ENCODE assay signal across 15 cellular contexts in genomic region chr16:71637398-71637797, GRCh38. TPM values are rescaled to one million over a fixed set of nuclear protein-coding genes. Genes with fewer than 3 reads are reported as not detected.
DNase-seq lines count a peak whose midpoint lies in the region; ATAC-seq and TF ChIP-seq lines count a peak whose summit lies in the region.
"Had no signal": no experiment of that assay in that cellular context is flagged by ENCODE, and none has a peak within 500 bp of the region (broad histone marks: within the 10 kb centered on the region; RNA-seq: fewer than 3 reads in every experiment).

No MANE protein-coding gene starts in this region.

- H3K27me3 Mint-ChIP-seq in activated T-helper 2 cell treated with anti-CD3 and anti-CD28 coated beads, Interferon-gamma antibody, Interleukin-2, Interleukin-4, amounts not matched to agents 10 μg/mL and 5 μg/mL and 100 μg/mL, durations not matched to agents 14 hours and 24 hours and 36 hours (ENCODE audit: low read depth): no peaks in the 10 kb centered on the region
- H3K27me3 Mint-ChIP-seq: activated B cell treated with CpG ODN at 0.5 μM for 24 hours had no signal

- H3K4me3 ChIP-seq in left ventricle myocardium inferior (no peak overlapping the region), right cardiac atrium (ENCODE audit: low read length) (no peak overlapping the region)
- H3K4me3 ChIP-seq: GM12878, thyroid gland had no signal

- 38% methylated on average over 3 of the region's 3 CpGs for WGBS in right cardiac atrium

- no peak for TF ChIP-seq CTCF in left ventricle myocardium inferior (IDR thresholded peaks at IDR 0.05; ENCODE audit: borderline replicate concordance)

- no peaks in the 10 kb centered on the region for H3K4me1 Mint-ChIP-seq in activated T-helper 2 cell treated with anti-CD3 and anti-CD28 coated beads, Interferon-gamma antibody, Interleukin-2, Interleukin-4, amounts not matched to agents 10 μg/mL and 5 μg/mL and 100 μg/mL, durations not matched to agents 14 hours and 24 hours and 36 hours (ENCODE audit: low read depth)
- H3K4me1 Mint-ChIP-seq: activated B cell treated with CpG ODN at 0.5 μM for 24 hours had no signal

- peak; percentile 37 for ATAC-seq in Right ventricle myocardium inferior
- ATAC-seq in right cardiac atrium: peak; percentile 67
- no peak for ATAC-seq in GM18505 (IDR thresholded peaks at IDR 0.05; ENCODE audit: unreplicated experiment)
- ATAC-seq: GM12878 had no signal

- peaks cover 4% of the 10 kb centered on the region for H3K36me3 ChIP-seq in left ventricle myocardium inferior

- no peaks in the 10 kb centered on the region for H3K36me3 Mint-ChIP-seq in activated T-helper 2 cell treated with anti-CD3 and anti-CD28 coated beads, Interferon-gamma antibody, Interleukin-2, Interleukin-4, amounts not matched to agents 10 μg/mL and 5 μg/mL and 100 μg/mL, durations not matched to agents 14 hours and 24 hours and 36 hours (ENCODE audit: low read depth)

- TF ChIP-seq POLR2A in GM18505 (IDR thresholded peaks at IDR 0.05; ENCODE audit: borderline replicate concordance, extremely low read depth, insufficient read depth, insufficient read length): no peak

- H3K4me1 ChIP-seq in left ventricle myocardium inferior (no peaks in the 10 kb centered on the region), right cardiac atrium (ENCODE audit: control insufficient read depth, insufficient read depth, low read length) (no peaks in the 10 kb centered on the region)
- H3K4me1 ChIP-seq: thyroid gland had no signal

- H3K27me3 ChIP-seq in left ventricle myocardium inferior (ENCODE audit: low read depth): no peaks in the 10 kb centered on the region
- no peaks in the 10 kb centered on the region for H3K27me3 ChIP-seq in right cardiac atrium (ENCODE audit: control insufficient read depth, insufficient read depth)
- H3K27me3 ChIP-seq: thyroid gland had no signal

- DNase-seq in Right ventricle myocardium inferior (ENCODE audit: missing footprints) (no peak), left ventricle myocardium inferior (no peak), astrocyte of the hippocampus (ENCODE audit: low read depth, low spot score) (peak; percentile 81), right cardiac atrium (no peak), smooth muscle cell of the brain vasculature (ENCODE audit: low read depth, low spot score) (peak; percentile 90)
- no peak for DNase-seq in activated T-helper 2 cell treated with anti-CD3 and anti-CD28 coated beads, Interferon-gamma antibody, Interleukin-2, Interleukin-4, amounts not matched to agents 10 μg/mL and 5 μg/mL and 100 μg/mL, durations not matched to agents 14 hours and 24 hours and 36 hours (ENCODE audit: low spot score)
- no peak for DNase-seq in activated CD4-positive, alpha-beta T cell treated with anti-CD3 and anti-CD28 coated beads, Interleukin-2, amount 50 U/mL, for 48 hours
- DNase-seq: activated B cell treated with CpG ODN at 0.5 μM for 24 hours; effector CD8-positive, alpha-beta T cell; head of caudate nucleus; NCI-H2171; nucleus accumbens; thyroid gland had no signal

- H3K9me3 ChIP-seq in left ventricle myocardium inferior (replicated peaks): no peaks in the 10 kb centered on the region
- H3K9me3 ChIP-seq in right cardiac atrium (ENCODE audit: control insufficient read depth, low read length): no peaks in the 10 kb centered on the region
- H3K9me3 ChIP-seq: thyroid gland had no signal

- no peaks in the 10 kb centered on the region for H3K9me3 Mint-ChIP-seq in activated T-helper 2 cell treated with anti-CD3 and anti-CD28 coated beads, Interferon-gamma antibody, Interleukin-2, Interleukin-4, amounts not matched to agents 10 μg/mL and 5 μg/mL and 100 μg/mL, durations not matched to agents 14 hours and 24 hours and 36 hours
- H3K9me3 Mint-ChIP-seq: activated B cell treated with CpG ODN at 0.5 μM for 24 hours had no signal

- H3K27ac Mint-ChIP-seq in activated T-helper 2 cell treated with anti-CD3 and anti-CD28 coated beads, Interferon-gamma antibody, Interleukin-2, Interleukin-4, amounts not matched to agents 10 μg/mL and 5 μg/mL and 100 μg/mL, durations not matched to agents 14 hours and 24 hours and 36 hours: no peak overlapping the region
- H3K27ac Mint-ChIP-seq: activated B cell treated with CpG ODN at 0.5 μM for 24 hours had no signal

- H3K27ac ChIP-seq in left ventricle myocardium inferior (replicated peaks): no peak overlapping the region
- H3K27ac ChIP-seq in right cardiac atrium (ENCODE audit: low read length): no peak overlapping the region
- H3K27ac ChIP-seq: thyroid gland had no signal

- intact Hi-C loops in Right ventricle myocardium inferior (cut with DNase I): no loop called here
- intact Hi-C loops in left ventricle myocardium inferior (cut with micrococcal nuclease): no loop called here
- intact Hi-C loops in right cardiac atrium (cut with DNase I): no loop called here
- intact Hi-C loops in activated T-helper 2 cell treated with anti-CD3 and anti-CD28 coated beads, Interferon-gamma antibody, Interleukin-2, Interleukin-4, amounts not matched to agents 10 μg/mL and 5 μg/mL and 100 μg/mL, durations not matched to agents 14 hours and 24 hours and 36 hours (cut with micrococcal nuclease): no loop called here

- H3K4me3 Mint-ChIP-seq in activated T-helper 2 cell treated with anti-CD3 and anti-CD28 coated beads, Interferon-gamma antibody, Interleukin-2, Interleukin-4, amounts not matched to agents 10 μg/mL and 5 μg/mL and 100 μg/mL, durations not matched to agents 14 hours and 24 hours and 36 hours (ENCODE audit: low read depth): no peak overlapping the region
- H3K4me3 Mint-ChIP-seq: activated B cell treated with CpG ODN at 0.5 μM for 24 hours had no signal

RNA-seq across cellular contexts. Expression of gene MARVELD3, which starts 11.4 kb away (rescaled TPM):
- not detected for total RNA-seq in Right ventricle myocardium inferior
- not detected for total RNA-seq in left ventricle myocardium inferior
- not detected for total RNA-seq in right cardiac atrium
- 0.02 TPM for polyA plus RNA-seq in right cardiac atrium
- total RNA-seq in activated T-helper 2 cell treated with anti-CD3 and anti-CD28 coated beads, Interferon-gamma antibody, Interleukin-2, Interleukin-4, amounts not matched to agents 10 μg/mL and 5 μg/mL and 100 μg/mL, durations not matched to agents 14 hours and 24 hours and 36 hours: not detected in 2 replicates
- total RNA-seq: activated B cell treated with CpG ODN at 0.5 μM for 24 hours had no signal

Comparison
In these comparisons a context has a peak if more than half of its experiments do, and no peak if none do; other contexts are left out.
1. DNase-seq: peak in astrocyte of the hippocampus (single experiment) and smooth muscle cell of the brain vasculature (single experiment); none in Right ventricle myocardium inferior (single experiment), left ventricle myocardium inferior (single experiment), right cardiac atrium (0 of 3), activated T-helper 2 cell treated with anti-CD3 and anti-CD28 coated beads, Interferon-gamma antibody, Interleukin-2, Interleukin-4, amounts not matched to agents 10 μg/mL and 5 μg/mL and 100 μg/mL, durations not matched to agents 14 hours and 24 hours and 36 hours (single experiment) and activated CD4-positive, alpha-beta T cell treated with anti-CD3 and anti-CD28 coated beads, Interleukin-2, amount 50 U/mL, for 48 hours (0 of 2).